9 cellular contexts compared by ENCODE assay signal in the genomic region with DNA sequence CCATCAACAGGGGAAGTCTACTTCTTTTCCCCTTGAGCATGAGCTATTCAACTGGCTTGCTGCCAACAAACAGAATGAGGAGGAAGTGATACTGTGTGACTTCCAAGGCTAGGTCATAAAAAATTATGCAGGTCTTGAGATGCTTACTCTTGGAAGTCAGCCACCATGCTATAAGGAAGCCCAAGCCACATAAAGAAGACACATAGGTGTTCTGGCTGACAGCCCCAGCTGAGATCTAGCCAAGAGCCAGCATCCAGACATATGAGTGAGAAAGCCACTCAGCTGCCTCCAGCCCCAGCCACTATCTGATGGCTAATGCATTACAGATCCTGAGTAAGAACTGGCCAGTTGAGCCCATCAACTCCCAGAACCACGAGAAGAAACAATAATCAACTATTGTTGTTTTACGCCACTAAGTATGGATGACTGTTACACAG. TPM values are rescaled to one million over a fixed set of nuclear protein-coding genes. Genes with fewer than 3 reads are reported as not detected.
DNase-seq lines count a peak whose midpoint lies in the region; ATAC-seq, FAIRE-seq and TF ChIP-seq lines count a peak whose summit lies in the region.
"Had no signal": no experiment of that assay in that cellular context is flagged by ENCODE, and none has a peak within 500 bp of the region (broad histone marks: within the 10 kb centered on the region; RNA-seq: fewer than 3 reads in every experiment).

No MANE protein-coding gene starts in this region.

- TF ChIP-seq CTCF in right lobe of liver (IDR thresholded peaks at IDR 0.05) (no peak), nephron progenitor cell (IDR thresholded peaks at IDR 0.05) (no peak)

- peak; percentile 57 for ATAC-seq in HG03135 (IDR thresholded peaks at IDR 0.05; ENCODE audit: unreplicated experiment)
- no peak for ATAC-seq in right lobe of liver
- ATAC-seq in GM19467 (IDR thresholded peaks at IDR 0.05; ENCODE audit: unreplicated experiment) = no peak

- peak; percentile 68 for FAIRE-seq in GM12891 (lab: Jason Lieb, UNC)

- DNase-seq in GM12891 (ENCODE audit: insufficient read length, low spot score) (no peak), RPMI7951 (ENCODE audit: low read depth) (peak; percentile 54), right lobe of liver (no peak), activated T-cell treated with anti-CD3 and anti-CD28 coated beads for 4 hours (no peak), nephron progenitor cell (no peak)
- no peak for DNase-seq in stimulated activated CD4-positive, alpha-beta T cell treated with anti-CD3 and anti-CD28 coated beads, Interleukin-1b, Interleukin-23, amount 100 ng/mL, for 48 hours

- H3K9me3 Mint-ChIP-seq in nephron progenitor cell = no peaks in the 10 kb centered on the region

- no peaks in the 10 kb centered on the region for H3K4me1 Mint-ChIP-seq in nephron progenitor cell

- intact Hi-C loops in right lobe of liver (cut with DNase I) = no loop called here

- no CpG with 5 or more reads among the region's 2 CpGs for WGBS in right lobe of liver (ENCODE audit: insufficient coverage, low coverage, low lambda C conversion rate, missing lambda C conversion rate)

- H3K4me3 ChIP-seq in right lobe of liver = no peak overlapping the region
- H3K4me3 ChIP-seq: lung had no signal

- no peak for TF ChIP-seq POLR2A in GM12891 (IDR thresholded peaks at IDR 0.05; ENCODE audit: low read depth, low read length)
- no peak for TF ChIP-seq POLR2A in right lobe of liver (IDR thresholded peaks at IDR 0.05)

- peaks cover 41% of the 10 kb centered on the region for H3K36me3 Mint-ChIP-seq in nephron progenitor cell (ENCODE audit: low read depth)

- H3K27me3 Mint-ChIP-seq in nephron progenitor cell (ENCODE audit: low read depth, poor library complexity) = no peaks in the 10 kb centered on the region

- no peak overlapping the region for H3K27ac Mint-ChIP-seq in nephron progenitor cell

- peak overlapping the region; percentile 83 to 94 (median 92) for H3K27ac ChIP-seq in right lobe of liver

- peaks cover 0 to 7% (median 1%) of the 10 kb centered on the region in 4 donors for H3K36me3 ChIP-seq in right lobe of liver

- no peaks in the 10 kb centered on the region for H3K27me3 ChIP-seq in right lobe of liver

- no peak overlapping the region for H3K4me3 Mint-ChIP-seq in nephron progenitor cell

- peaks cover 0 to 62% (median 20%) of the 10 kb centered on the region in 4 donors for H3K4me1 ChIP-seq in right lobe of liver

- no peaks in the 10 kb centered on the region for H3K9me3 ChIP-seq in right lobe of liver

TF ChIP-seq in GM12891, 5 proteins besides CTCF, POLR2A, EP300 and RAD21:
- TF ChIP-seq POLR2AphosphoS5 (IDR thresholded peaks at IDR 0.05; ENCODE audit: low read depth, low read length) (no peak), PAX5 (IDR thresholded peaks at IDR 0.05; ENCODE audit: insufficient read depth, low read length, severe bottlenecking) (no peak), SPI1 (IDR thresholded peaks at IDR 0.05; ENCODE audit: low read depth, low read length) (peak; percentile 92)
TF ChIP-seq in GM12891: peak in this region for 1.

RNA-seq across cellular contexts. Expression of a gene that starts 31.0 kb away (rescaled TPM):
- polyA plus RNA-seq in GM12891 (2012; ENCODE audit: low read depth, missing spikeins) = 12.8 TPM
- total RNA-seq in RPMI7951 (2014; rRNA removed; shearing (Covaris generic)) = 33.4 and 36.9 TPM in 2 replicates
- 100 to 1,000 TPM in 1 of 6 experiments, 10 to 100 TPM in 5; 44.5 to 150 (median 59.6) TPM for total RNA-seq in right lobe of liver
